ENCODE assay signal across 23 cellular contexts in genomic region chr21:44349847-44350772, GRCh38. TPM values are rescaled to one million over a fixed set of nuclear protein-coding genes. Genes with fewer than 3 reads are reported as not detected.
DNase-seq lines count a peak whose midpoint lies in the region; ATAC-seq and TF ChIP-seq lines count a peak whose summit lies in the region.
"Had no signal": no experiment of that assay in that cellular context is flagged by ENCODE, and none has a peak within 500 bp of the region (broad histone marks: within the 10 kb centered on the region; RNA-seq: fewer than 3 reads in every experiment).

No MANE protein-coding gene starts in this region.

- H3K4me3 ChIP-seq in neutrophil (ENCODE audit: low read depth in 1 of 2, low read length in 1 of 2) (peak overlapping the region; percentile 54 to 56), neural progenitor cell (no peak overlapping the region), lower lobe of right lung (no peak overlapping the region)
- H3K4me3 ChIP-seq: HAP-1, mucosa of descending colon, uterus had no signal

- H3K27ac ChIP-seq in neutrophil (peak overlapping the region; percentile 93), neural progenitor cell (no peak overlapping the region), lower lobe of right lung (no peak overlapping the region)
- H3K27ac ChIP-seq: epithelial cell of prostate, RWPE1, uterus had no signal

- intact Hi-C loops in lower lobe of right lung (cut with DNase I), result no loop called here

- H3K27me3 Mint-ChIP-seq in stimulated activated naive CD8-positive, alpha-beta T cell treated with anti-CD3 and anti-CD28 coated beads, Interleukin-15, amount 100 ng/mL, for 72 hours, result peaks cover 36% of the 10 kb centered on the region
- peaks cover 21% of the 10 kb centered on the region for H3K27me3 Mint-ChIP-seq in chondrocyte (ENCODE audit: low read depth)
- H3K27me3 Mint-ChIP-seq in progenitor cell of endocrine pancreas, result peaks cover 3% of the 10 kb centered on the region
- H3K27me3 Mint-ChIP-seq in neural progenitor cell (ENCODE audit: insufficient read depth, low read depth), result peaks cover 3% of the 10 kb centered on the region

- H3K9ac ChIP-seq in neural progenitor cell, result no peak overlapping the region

- peak; percentile 32 for ATAC-seq in stimulated activated naive CD8-positive, alpha-beta T cell treated with anti-CD3 and anti-CD28 coated beads, Interleukin-15, amount 100 ng/mL, for 72 hours
- ATAC-seq in stimulated activated naive CD8-positive, alpha-beta T cell treated with anti-CD3 and anti-CD28 coated beads, Interleukin-15, Interleukin-2, amounts not matched to agents 100 U/mL and 50 U/mL, for 24 hours, result no peak
- ATAC-seq in lower lobe of right lung, result no peak
- ATAC-seq: mucosa of descending colon had no signal

- no peaks in the 10 kb centered on the region for H3K36me3 ChIP-seq in neutrophil
- H3K36me3 ChIP-seq in neural progenitor cell, result no peaks in the 10 kb centered on the region
- H3K36me3 ChIP-seq in lower lobe of right lung, result no peaks in the 10 kb centered on the region
- H3K36me3 ChIP-seq: HAP-1, uterus had no signal

- H3K27ac Mint-ChIP-seq in stimulated activated naive CD8-positive, alpha-beta T cell treated with anti-CD3 and anti-CD28 coated beads, Interleukin-15, amount 100 ng/mL, for 72 hours, result no peak overlapping the region
- H3K27ac Mint-ChIP-seq in chondrocyte (ENCODE audit: unreplicated experiment) (no peak overlapping the region), progenitor cell of endocrine pancreas (no peak overlapping the region), neural progenitor cell (no peak overlapping the region)
- H3K27ac Mint-ChIP-seq: immature natural killer cell had no signal

- H3K79me2 ChIP-seq in neural progenitor cell (ENCODE audit: low read depth), result no peaks in the 10 kb centered on the region

- H3K27me3 ChIP-seq in neutrophil (peaks cover 29% of the 10 kb centered on the region), neural progenitor cell (no peaks in the 10 kb centered on the region), lower lobe of right lung (ENCODE audit: low read depth) (peaks cover 51% of the 10 kb centered on the region)

- no peak overlapping the region for H3K4me3 Mint-ChIP-seq in stimulated activated naive CD8-positive, alpha-beta T cell treated with anti-CD3 and anti-CD28 coated beads, Interleukin-15, amount 100 ng/mL, for 72 hours
- H3K4me3 Mint-ChIP-seq in chondrocyte (ENCODE audit: unreplicated experiment) (no peak overlapping the region), progenitor cell of endocrine pancreas (ENCODE audit: low read depth) (no peak overlapping the region), neural progenitor cell (no peak overlapping the region)
- H3K4me3 Mint-ChIP-seq: activated T-cell treated with anti-CD3 and anti-CD28 coated beads, Interleukin-2, amount 50 U/mL, for 4 hours; neural crest cell had no signal

- H3K4me2 ChIP-seq in neural progenitor cell, result no peak overlapping the region

- peaks cover 54 to 59% of the 10 kb centered on the region in 2 experiments for H3K4me1 ChIP-seq in neutrophil (ENCODE audit: control insufficient read depth in 1 of 2, insufficient read depth in 1 of 2, low read depth in 1 of 2, low read length in 1 of 2)
- H3K4me1 ChIP-seq in neural progenitor cell, result no peaks in the 10 kb centered on the region
- H3K4me1 ChIP-seq in lower lobe of right lung, result peaks cover 22% of the 10 kb centered on the region
- H3K4me1 ChIP-seq: HAP-1, uterus had no signal

- DNase-seq in stimulated activated naive CD8-positive, alpha-beta T cell treated with anti-CD3 and anti-CD28 coated beads, Interleukin-15, amount 100 ng/mL, for 72 hours, result no peak
- DNase-seq in stimulated activated naive CD8-positive, alpha-beta T cell treated with anti-CD3 and anti-CD28 coated beads, Interleukin-15, Interleukin-2, amounts not matched to agents 100 U/mL and 50 U/mL, for 24 hours, result no peak
- peak; percentile 92 for DNase-seq in chondrocyte (ENCODE audit: low spot score)
- no peak for DNase-seq in progenitor cell of endocrine pancreas (ENCODE audit: low spot score, unreplicated experiment)
- no peak for DNase-seq in neural progenitor cell (ENCODE audit: low spot score)
- DNase-seq in MV-4-11 (lab: John Stamatoyannopoulos, UW), result no peak
- no peak for DNase-seq in lower lobe of right lung
- DNase-seq: ACHN; activated CD8-positive, alpha-beta memory T cell treated with anti-CD3 and anti-CD28 coated beads for 24 hours; activated naive CD4-positive, alpha-beta T cell; activated T-cell treated with anti-CD3 and anti-CD28 coated beads, Interleukin-2, amount 50 U/mL, for 4 hours; EL; immature natural killer cell; KBM-7; NCI-H1694; NCI-H526; uterus had no signal

- H3K4me1 Mint-ChIP-seq in stimulated activated naive CD8-positive, alpha-beta T cell treated with anti-CD3 and anti-CD28 coated beads, Interleukin-15, amount 100 ng/mL, for 72 hours, result peaks cover 48% of the 10 kb centered on the region
- H3K4me1 Mint-ChIP-seq in chondrocyte (ENCODE audit: low read depth) (no peaks in the 10 kb centered on the region), progenitor cell of endocrine pancreas (ENCODE audit: low read depth) (no peaks in the 10 kb centered on the region), neural progenitor cell (no peaks in the 10 kb centered on the region)
- H3K4me1 Mint-ChIP-seq: neural crest cell had no signal

- no peak overlapping the region for H2AFZ ChIP-seq in neural progenitor cell (replicated peaks)

- no peaks in the 10 kb centered on the region for H4K20me1 ChIP-seq in neural progenitor cell (ENCODE audit: low read depth)

- H3K36me3 Mint-ChIP-seq in chondrocyte (ENCODE audit: low read depth), result no peaks in the 10 kb centered on the region
- no peaks in the 10 kb centered on the region for H3K36me3 Mint-ChIP-seq in progenitor cell of endocrine pancreas (ENCODE audit: insufficient read depth)
- no peaks in the 10 kb centered on the region for H3K36me3 Mint-ChIP-seq in neural progenitor cell

- no peaks in the 10 kb centered on the region for H3K9me3 Mint-ChIP-seq in stimulated activated naive CD8-positive, alpha-beta T cell treated with anti-CD3 and anti-CD28 coated beads, Interleukin-15, amount 100 ng/mL, for 72 hours
- no peaks in the 10 kb centered on the region for H3K9me3 Mint-ChIP-seq in chondrocyte (ENCODE audit: low read depth)
- no peaks in the 10 kb centered on the region for H3K9me3 Mint-ChIP-seq in progenitor cell of endocrine pancreas (ENCODE audit: low read depth)
- no peaks in the 10 kb centered on the region for H3K9me3 Mint-ChIP-seq in neural progenitor cell
- H3K9me3 Mint-ChIP-seq: activated T-cell treated with anti-CD3 and anti-CD28 coated beads, Interleukin-2, amount 50 U/mL, for 4 hours; immature natural killer cell; neural crest cell had no signal

- no peaks in the 10 kb centered on the region for H3F3A ChIP-seq in neural progenitor cell (ENCODE audit: low read depth)

- H3K9me3 ChIP-seq in neutrophil (no peaks in the 10 kb centered on the region), neural progenitor cell (ENCODE audit: low read depth) (no peaks in the 10 kb centered on the region), lower lobe of right lung (no peaks in the 10 kb centered on the region)
- H3K9me3 ChIP-seq: HAP-1, mucosa of descending colon, uterus had no signal

- no peak for TF ChIP-seq CTCF in chondrocyte (IDR thresholded peaks at IDR 0.05)
- no peak for TF ChIP-seq CTCF in neutrophil (IDR thresholded peaks at IDR 0.05)
- no peak for TF ChIP-seq CTCF in progenitor cell of endocrine pancreas (IDR thresholded peaks at IDR 0.05; ENCODE audit: unreplicated experiment)
- TF ChIP-seq CTCF in neural progenitor cell (IDR thresholded peaks at IDR 0.05), result no peak
- TF ChIP-seq CTCF in lower lobe of right lung (IDR thresholded peaks at IDR 0.05), result no peak

RNA-seq across cellular contexts. Expression of gene TRPM2, which starts 3.3 kb away (rescaled TPM):
- total RNA-seq in chondrocyte, result 0.21 to 0.32 TPM in 2 of 3 replicates, not detected in the other
- total RNA-seq in progenitor cell of endocrine pancreas, result 0.16 and 0.17 TPM in 2 replicates
- total RNA-seq in neural progenitor cell (ENCODE audit: low replicate concordance), result 0.28 TPM in 1 of 2 replicates, not detected in the other
- 17.9 TPM for total RNA-seq in lower lobe of right lung
- total RNA-seq: neural crest cell had no signal

RNA-seq across cellular contexts. Expression of gene CFAP410, which starts 10.9 kb away (rescaled TPM):
- 14.2 to 19.5 TPM (median 17.7 TPM) in 3 replicates for total RNA-seq in chondrocyte
- 32.4 and 32.5 TPM in 2 replicates for total RNA-seq in progenitor cell of endocrine pancreas
- 7.5 and 17.9 TPM in 2 replicates for total RNA-seq in neural progenitor cell (ENCODE audit: low replicate concordance)
- 20.3 TPM for total RNA-seq in lower lobe of right lung

RNA-seq across cellular contexts. Expression of gene PFKL, which starts 50.3 kb away (rescaled TPM):
- total RNA-seq in chondrocyte (112 to 129 TPM (median 129 TPM) in 3 replicates), progenitor cell of endocrine pancreas (120 and 132 TPM in 2 replicates), neural progenitor cell (ENCODE audit: low replicate concordance) (48.7 and 126 TPM in 2 replicates), lower lobe of right lung (106 TPM)

Comparison
In these comparisons a context has a peak if more than half of its experiments do, and no peak if none do; other contexts are left out.
1. H3K4me3 ChIP-seq: peak in neutrophil (2 of 2); none in neural progenitor cell (single experiment) and lower lobe of right lung (single experiment).
2. RNA of gene TRPM2, which starts 3.3 kb away (total RNA-seq): 17.9 TPM in lower lobe of right lung (single experiment); 0.21 to 0.32 TPM in chondrocyte, 0.16 to 0.17 TPM in progenitor cell of endocrine pancreas and 0.28 TPM in neural progenitor cell; every median in the first group is over 10 times any median in the second.